In the genomic region with DNA sequence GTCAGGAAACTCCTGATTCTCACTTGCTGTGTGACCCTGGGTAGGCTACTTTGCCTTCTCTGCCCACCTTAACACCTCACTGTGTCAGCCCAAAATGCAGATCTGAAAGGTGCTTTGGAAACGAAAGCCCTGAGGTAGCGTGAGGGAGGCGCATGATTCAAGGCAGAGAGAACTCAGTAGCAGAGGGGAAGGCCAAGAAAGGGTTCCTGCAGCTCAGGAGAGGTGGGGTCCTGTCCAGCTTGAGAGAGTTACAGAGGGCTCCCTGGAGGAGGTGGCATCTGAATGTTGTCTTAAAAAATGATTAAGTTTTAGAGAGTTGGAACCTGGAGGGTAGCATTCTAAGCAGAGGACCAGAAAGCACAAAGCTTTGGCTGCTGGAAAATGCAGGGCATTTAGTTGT, we compare ENCODE assay signal across 8 cellular contexts. TPM values are rescaled to one million over a fixed set of nuclear protein-coding genes. Genes with fewer than 3 reads are reported as not detected.
DNase-seq lines count a peak whose midpoint lies in the region; ATAC-seq and TF ChIP-seq lines count a peak whose summit lies in the region.

No MANE protein-coding gene starts in this region.

- CTCF ChIA-PET in PC-9 (lab: Charles Lee), result no interaction called here

- no peaks in the 10 kb centered on the region for H3K27me3 ChIP-seq in PC-9 (ENCODE audit: insufficient read depth, low read depth)
- H3K27me3 ChIP-seq in right cardiac atrium (ENCODE audit: control insufficient read depth, insufficient read depth), result no peaks in the 10 kb centered on the region
- H3K27me3 ChIP-seq in psoas muscle (ENCODE audit: insufficient read depth in 3 of 3, low read length in 2 of 3), result no peaks in the 10 kb centered on the region

- peaks cover 0 to 2% (median 2%) of the 10 kb centered on the region in 3 donors for H3K27me3 Mint-ChIP-seq in CD14-positive monocyte (ENCODE audit: low read depth in 3 of 3)

- intact Hi-C loops in CD14-positive monocyte (cut with micrococcal nuclease), result no loop called here
- intact Hi-C loops in PC-9 (cut with micrococcal nuclease; ENCODE audit: unreplicated experiment), result no loop called here
- intact Hi-C loops in right cardiac atrium (cut with DNase I), result loop anchor here in 1 of 4 donors (2.0 kb wide), 1 partner anchor 23 kb away; no protein-coding TSS in a partner anchor
- intact Hi-C loops in psoas muscle (cut with DNase I), result no loop called here

- no TSS peak for BruUV-seq in PC-9 (replicated peaks; lab: Mats Ljungman, UMichigan)

- H3F3A ChIP-seq in PC-9 (ENCODE audit: insufficient read depth, low read depth), result peaks cover 74% of the 10 kb centered on the region

- no peaks in the 10 kb centered on the region for H4K20me1 ChIP-seq in PC-9 (ENCODE audit: insufficient read depth)

- peak overlapping the region in 1 of 2 donors; percentile 4 for H3K4me3 Mint-ChIP-seq in CD14-positive monocyte

- H2AFZ ChIP-seq in PC-9, result no peak overlapping the region

- peaks cover 0 to 4% (median 0%) of the 10 kb centered on the region in 7 donors for H3K9me3 Mint-ChIP-seq in CD14-positive monocyte

- ATAC-seq in right cardiac atrium (no peak), psoas muscle (no peak), GM21786 (IDR thresholded peaks at IDR 0.05; ENCODE audit: unreplicated experiment) (no peak)

- H3K79me2 ChIP-seq in PC-9 (ENCODE audit: low read depth), result peaks cover 29% of the 10 kb centered on the region

- H3K36me3 Mint-ChIP-seq in CD14-positive monocyte, result peaks cover 3 to 15% of the 10 kb centered on the region in 2 donors

- H3K4me3 ChIP-seq in PC-9, result no peak overlapping the region
- H3K4me3 ChIP-seq in right cardiac atrium (ENCODE audit: low read length), result no peak overlapping the region
- no peak overlapping the region for H3K4me3 ChIP-seq in psoas muscle

- no peaks in the 10 kb centered on the region for H3K9me3 ChIP-seq in PC-9 (ENCODE audit: insufficient read depth, low read depth)
- H3K9me3 ChIP-seq in right cardiac atrium (ENCODE audit: control insufficient read depth, low read length), result no peaks in the 10 kb centered on the region
- no peaks in the 10 kb centered on the region for H3K9me3 ChIP-seq in psoas muscle

- H3K9me2 ChIP-seq in PC-9 (ENCODE audit: insufficient read depth), result no peaks in the 10 kb centered on the region

- H3K4me1 ChIP-seq in PC-9 (replicated peaks; ENCODE audit: insufficient read depth) (peaks cover 49% of the 10 kb centered on the region), right cardiac atrium (ENCODE audit: control insufficient read depth, insufficient read depth, low read length) (peaks cover 4% of the 10 kb centered on the region), psoas muscle (peaks cover 12% of the 10 kb centered on the region)

- peak overlapping the region; percentile 94 to 100 (median 99) for H3K27ac Mint-ChIP-seq in CD14-positive monocyte

- H3K27ac ChIP-seq in PC-9 (peak overlapping the region; percentile 55), right cardiac atrium (ENCODE audit: low read length) (peak overlapping the region; percentile 69), psoas muscle (peak overlapping the region; percentile 66)

- H3K36me3 ChIP-seq in PC-9 (ENCODE audit: low read depth), result peaks cover 77% of the 10 kb centered on the region
- peaks cover 2 to 92% of the 10 kb centered on the region in 2 donors for H3K36me3 ChIP-seq in psoas muscle (ENCODE audit: insufficient read depth in 1 of 2, low read depth in 1 of 2)

- WGBS in right cardiac atrium, result 94% methylated on average over 3 of the region's 3 CpGs
- WGBS in psoas muscle, 3 donors, result 91 to 97% (median 92%) methylated on average over 3 of the region's 3 CpGs

- no peak overlapping the region for H3K4me2 ChIP-seq in PC-9

- H3K4me1 Mint-ChIP-seq in CD14-positive monocyte, result peaks cover 74% of the 10 kb centered on the region

- DNase-seq in CD14-positive monocyte (ENCODE audit: low spot score), result no peak
- no peak for DNase-seq in PC-9
- peak in 1 of 3 donors; percentile 41 for DNase-seq in right cardiac atrium
- no peak for DNase-seq in psoas muscle
- no peak for DNase-seq in SIG-M5 (lab: John Stamatoyannopoulos, UW)
- DNase-seq in DMS53 (lab: John Stamatoyannopoulos, UW), result no peak
- no peak for DNase-seq in AG20443 (ENCODE audit: low spot score)

- POLR2A ChIA-PET in PC-9 (lab: Charles Lee; ENCODE audit: unreplicated experiment), result no interaction called here

- TF ChIP-seq CTCF in CD14-positive monocyte (IDR thresholded peaks at IDR 0.05) (no peak), PC-9 (conservative IDR thresholded peaks at IDR 0.05) (no peak), psoas muscle (IDR thresholded peaks at IDR 0.05) (no peak)

RNA-seq across cellular contexts. Expression of gene TGM2, which starts 13.6 kb away (rescaled TPM):
- polyA plus RNA-seq in CD14-positive monocyte (1 to 10 TPM in 1 of 2 donors, under 1 TPM in 1; 0.47 to 1.6 TPM), right cardiac atrium (447 TPM), psoas muscle (100 to 1,000 TPM in 1 of 3 donors, 10 to 100 TPM in 2; 23.6 to 168 (median 57.4) TPM)
- total RNA-seq in PC-9 (2021) (286 and 333 TPM in 2 replicates), right cardiac atrium (1,000 to 10,000 TPM in 3 of 4 donors, 100 to 1,000 TPM in 1; 963 to 1,731 (median 1,257) TPM), psoas muscle (100 to 1,000 TPM in 3 of 4 donors, 10 to 100 TPM in 1; 38.0 to 235 (median 134) TPM)
